ENCODE assay signal across 10 cellular contexts in the genomic region with DNA sequence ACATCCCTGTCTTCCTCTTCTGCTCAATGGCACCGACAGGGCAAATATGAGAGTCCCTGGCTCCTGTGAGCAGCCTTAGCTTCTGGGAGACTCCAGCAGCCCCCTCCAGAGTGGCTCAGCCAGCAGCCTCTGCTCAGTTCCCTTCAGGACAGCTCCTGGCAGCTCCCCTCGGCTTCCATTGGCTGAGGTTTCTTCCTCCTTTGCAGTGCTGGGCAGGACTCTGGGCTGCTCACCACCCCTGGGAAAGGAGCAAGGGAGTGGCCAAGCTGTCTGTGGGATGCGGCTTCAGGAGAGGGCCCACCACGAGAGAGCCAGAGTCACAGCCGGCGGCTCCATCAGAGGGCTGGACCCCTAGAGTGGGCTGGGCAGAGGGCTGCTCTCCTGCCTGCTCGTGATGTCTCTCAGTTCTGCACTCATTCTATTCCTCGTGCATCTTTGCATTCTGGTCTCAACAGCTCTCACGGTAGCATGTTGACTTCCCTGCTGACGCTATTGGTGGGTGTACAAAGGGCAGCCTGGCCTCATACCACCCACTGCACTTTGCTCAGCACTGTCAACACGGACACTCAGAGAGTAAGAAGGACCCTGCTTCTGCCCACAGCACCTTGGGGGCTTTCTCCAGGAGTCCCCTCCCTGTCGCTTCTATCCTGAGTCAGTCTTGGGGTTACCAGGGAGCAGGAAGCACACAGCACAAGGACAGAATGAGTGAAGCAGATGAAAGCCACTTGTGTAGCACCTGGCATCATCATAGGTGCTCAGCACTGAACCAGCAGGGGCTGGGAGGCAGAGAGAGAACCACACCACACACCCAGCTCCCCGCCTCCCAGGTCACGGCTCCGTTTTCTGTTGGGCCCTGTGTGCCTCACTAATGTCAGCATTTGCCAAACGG.
A peak's percentile ranks its signal among the peaks of the same experiment; 100 is the strongest.
DNase-seq lines count a peak whose midpoint lies in the region; ATAC-seq, FAIRE-seq and TF ChIP-seq lines count a peak whose summit lies in the region.
"Had no signal": no experiment of that assay in that cellular context is flagged by ENCODE, and none has a peak within 500 bp of the region (broad histone marks: within the 10 kb centered on the region; RNA-seq: fewer than 3 reads in every experiment).

No MANE protein-coding gene starts in this region.

- H2AK5ac ChIP-seq in H1 (ENCODE audit: low read depth, low read length) = no peak overlapping the region

- no peak overlapping the region for H3K4me3 ChIP-seq in BLaER1
- no peak overlapping the region for H3K4me3 ChIP-seq in HEK293 (ENCODE audit: low read depth, low read length)
- no peak overlapping the region for H3K4me3 ChIP-seq in H1 (ENCODE audit: extremely low read depth in 1 of 4, insufficient read depth in 2 of 4, low read depth in 3 of 4, low read length in 4 of 4)
- H3K4me3 ChIP-seq in HepG2 (replicated peaks in 1 of 3; ENCODE audit: insufficient read depth in 1 of 3, low read depth in 2 of 3, low read length in 3 of 3) = peak overlapping the region in 2 of 3 experiments; percentile 11 to 57; a peak in 3 of 6 replicates
- no peak overlapping the region for H3K4me3 ChIP-seq in pancreas

- H3K56ac ChIP-seq in H1 (replicated peaks; ENCODE audit: insufficient read length, low read depth, low read length) = no peak overlapping the region

- H4K5ac ChIP-seq in H1 (ENCODE audit: insufficient read length, low read depth, low read length) = no peak overlapping the region

- FAIRE-seq in H1 (lab: Jason Lieb, UNC) (no peak), HepG2 (lab: Jason Lieb, UNC) (peak; percentile 18), pancreas (lab: Jason Lieb, UNC) (no peak)

- peaks cover 6% of the 10 kb centered on the region for H3K27me3 Mint-ChIP-seq in activated CD8-positive, alpha-beta T cell treated with anti-CD3 and anti-CD28 coated beads, Interleukin-2, amount 10 ng/mL, durations not matched to agents 7 days and 5 days (ENCODE audit: low read depth)

- no peak overlapping the region for H3K14ac ChIP-seq in H1 (ENCODE audit: insufficient read length)

- H3K27me3 ChIP-seq in BLaER1 (no peaks in the 10 kb centered on the region), H1 (replicated peaks in 1 of 4; ENCODE audit: control insufficient read depth in 3 of 4, extremely low read depth in 1 of 4, insufficient read depth in 3 of 4, low read length in 3 of 4) (no peaks in the 10 kb centered on the region; a peak in 2 of 7 replicates), HepG2 (ENCODE audit: control insufficient read depth in 1 of 2, insufficient read depth in 2 of 2, low read length in 2 of 2) (peaks cover 2 to 27% of the 10 kb centered on the region in 2 experiments; a peak in 3 of 5 replicates), pancreas (no peaks in the 10 kb centered on the region)

- POLR2A ChIA-PET in HEK293 (lab: Yijun Ruan, JAX) (no interaction called here), H1 (lab: Charles Lee; ENCODE audit: partially characterized antibody) (no interaction called here), HepG2 (lab: Yijun Ruan, JAX) (interaction anchor here (0.6 kb wide), 1 partner anchor 82 kb away, joined by 3 read pairs; no protein-coding TSS in a partner anchor)
- POLR2A ChIA-PET in activated CD8-positive, alpha-beta T cell treated with anti-CD3 and anti-CD28 coated beads, Interleukin-2, amount 10 ng/mL, durations not matched to agents 7 days and 5 days (lab: Charles Lee) = no interaction called here

- H2BK5ac ChIP-seq in H1 (ENCODE audit: low read depth, low read length) = 0 out of 2 replicates have a peak overlapping the region, but pooled peaks have one; percentile 31

- H4K8ac ChIP-seq in H1 (ENCODE audit: extremely low read depth, insufficient read depth, low read length) = peak overlapping the region; percentile 90; the same call in 1 of the 2 replicates

- no peak overlapping the region for H3K4me3 Mint-ChIP-seq in activated CD8-positive, alpha-beta T cell treated with anti-CD3 and anti-CD28 coated beads, Interleukin-2, amount 10 ng/mL, durations not matched to agents 7 days and 5 days
- H3K4me3 Mint-ChIP-seq: effector memory CD8-positive, alpha-beta T cell had no signal

- no peak overlapping the region for H3K4ac ChIP-seq in H1 (replicated peaks; ENCODE audit: insufficient read length, low read depth, low read length)

- ATAC-seq in HepG2 = peak; percentile 96
- no peak for ATAC-seq in activated CD8-positive, alpha-beta T cell treated with anti-CD3 and anti-CD28 coated beads, Interleukin-2, amount 10 ng/mL, durations not matched to agents 7 days and 5 days
- no peak for ATAC-seq in pancreas
- ATAC-seq: effector memory CD8-positive, alpha-beta T cell had no signal

- H3K23ac ChIP-seq in H1 (ENCODE audit: insufficient read length) = no peak overlapping the region

- H3K36me3 ChIP-seq in BLaER1 = no peaks in the 10 kb centered on the region
- no peaks in the 10 kb centered on the region for H3K36me3 ChIP-seq in HEK293 (ENCODE audit: control insufficient read depth in 2 of 2, insufficient read depth in 1 of 2, low read length in 2 of 2)
- no peaks in the 10 kb centered on the region for H3K36me3 ChIP-seq in H1 (ENCODE audit: control insufficient read depth in 2 of 4, insufficient read depth in 4 of 4, low read length in 3 of 4)
- no peaks in the 10 kb centered on the region for H3K36me3 ChIP-seq in HepG2 (replicated peaks in 1 of 2; ENCODE audit: control insufficient read depth in 1 of 2, insufficient read depth in 2 of 2, low read length in 2 of 2)
- no peaks in the 10 kb centered on the region for H3K36me3 ChIP-seq in pancreas

- no peaks in the 10 kb centered on the region for H3K23me2 ChIP-seq in H1 (ENCODE audit: low read depth, low read length)

- H3K9me3 Mint-ChIP-seq in activated CD8-positive, alpha-beta T cell treated with anti-CD3 and anti-CD28 coated beads, Interleukin-2, amount 10 ng/mL, durations not matched to agents 7 days and 5 days (ENCODE audit: insufficient read depth) = no peaks in the 10 kb centered on the region
- H3K9me3 Mint-ChIP-seq: effector memory CD8-positive, alpha-beta T cell had no signal

- H3K9me3 ChIP-seq in BLaER1 (0 out of 2 replicates have a peak, but pooled peaks cover 2% of the 10 kb centered on the region), HEK293 (ENCODE audit: control insufficient read depth, insufficient read depth, low read depth, low read length) (no peaks in the 10 kb centered on the region), H1 (ENCODE audit: insufficient read depth in 2 of 2, low read depth in 1 of 2, low read length in 1 of 2) (no peaks in the 10 kb centered on the region), HepG2 (ENCODE audit: low read length) (no peaks in the 10 kb centered on the region), pancreas (no peaks in the 10 kb centered on the region)

- no peak overlapping the region for H3K18ac ChIP-seq in H1 (ENCODE audit: extremely low read depth, low read length)

- H3K4me2 ChIP-seq in BLaER1 (peak overlapping the region; percentile 76), H1 (ENCODE audit: insufficient read depth in 1 of 2, low read depth in 2 of 2, low read length in 2 of 2) (no peak overlapping the region), HepG2 (ENCODE audit: low read depth, low read length) (peak overlapping the region; percentile 78)

- H3K4me1 ChIP-seq in BLaER1 (peaks cover 31% of the 10 kb centered on the region), HEK293 (ENCODE audit: control insufficient read depth, insufficient read depth, low read length) (peaks cover 3% of the 10 kb centered on the region; the same call in 1 of the 2 replicates), H1 (replicated peaks in 1 of 4; ENCODE audit: control insufficient read depth in 3 of 4, insufficient read depth in 4 of 4, low read length in 3 of 4) (peaks cover 0 to 8% (median 7%) of the 10 kb centered on the region in 4 experiments; a peak in 5 of 7 replicates), HepG2 (ENCODE audit: insufficient read depth, low read length) (peaks cover 23% of the 10 kb centered on the region), pancreas (peaks cover 9 to 16% (median 13%) of the 10 kb centered on the region in 3 donors)

- H3K79me2 ChIP-seq in H1 (ENCODE audit: control insufficient read depth in 1 of 2, insufficient read depth in 2 of 2, low read length in 2 of 2) = no peaks in the 10 kb centered on the region
- no peaks in the 10 kb centered on the region for H3K79me2 ChIP-seq in HepG2 (ENCODE audit: insufficient read depth, low read length)

- TF ChIP-seq EP300 in H1 (IDR thresholded peaks at IDR 0.05; ENCODE audit: borderline replicate concordance in 1 of 2, low read depth in 2 of 2, low read length in 2 of 2) = no peak
- no peak for TF ChIP-seq EP300 in HepG2 (IDR thresholded peaks at IDR 0.05; ENCODE audit: low read depth in 2 of 2, low read length in 2 of 2)
- TF ChIP-seq EP300 in HepG2 (CRISPR knock-in tag; IDR thresholded peaks at IDR 0.05; ENCODE audit: borderline replicate concordance) = no peak

- H3K9ac ChIP-seq in BLaER1 (0 out of 2 replicates have a peak overlapping the region, but pooled peaks have one; percentile 35), H1 (replicated peaks in 1 of 4; ENCODE audit: extremely low read depth in 1 of 4, low read depth in 3 of 4, low read length in 3 of 4) (no peak overlapping the region), HepG2 (ENCODE audit: insufficient read depth, low read depth, low read length) (no peak overlapping the region)

- DNase-seq in H1 (ENCODE audit: low read depth in 1 of 2, low spot score in 2 of 2) (peak in 1 of 2 experiments; percentile 47), HepG2 (ENCODE audit: low spot score) (peak; percentile 43), SIG-M5 (lab: John Stamatoyannopoulos, UW) (no peak), pancreas (no peak), RPMI8226 (no peak)
- no peak for DNase-seq in activated CD8-positive, alpha-beta T cell treated with anti-CD3 and anti-CD28 coated beads, Interleukin-2, amount 10 ng/mL, durations not matched to agents 7 days and 5 days
- DNase-seq: effector memory CD8-positive, alpha-beta T cell; NCI-H1436 treated with DMSO at 0.1 percent for 48 hours had no signal

- H2BK20ac ChIP-seq in H1 (ENCODE audit: low read length) = no peak overlapping the region

- H3K27ac Mint-ChIP-seq in activated CD8-positive, alpha-beta T cell treated with anti-CD3 and anti-CD28 coated beads, Interleukin-2, amount 10 ng/mL, durations not matched to agents 7 days and 5 days = no peak overlapping the region
- H3K27ac Mint-ChIP-seq: effector memory CD8-positive, alpha-beta T cell had no signal

- TF ChIP-seq RAD21 in H1 (IDR thresholded peaks at IDR 0.05 in 1 of 2, conservative IDR thresholded peaks at IDR 0.05 in 1 of 2; ENCODE audit: low read depth in 2 of 2, low read length in 2 of 2) (no peak), HepG2 (CRISPR knock-in tag; IDR thresholded peaks at IDR 0.05) (no peak)

- peak overlapping the region; percentile 46; the same call in 1 of the 2 replicates for H2BK12ac ChIP-seq in H1 (ENCODE audit: low read depth, low read length)

- intact Hi-C loops in HepG2 (cut with micrococcal nuclease; ENCODE audit: unreplicated experiment) = no loop called here
- intact Hi-C loops in pancreas (cut with DNase I) = no loop called here

- H3K27ac ChIP-seq in BLaER1 (peak overlapping the region; percentile 56), HEK293 (ENCODE audit: extremely low read depth, low read depth, low read length) (no peak overlapping the region), H1 (ENCODE audit: low read depth, low read length) (no peak overlapping the region), HepG2 (ENCODE audit: extremely low read length, insufficient read depth, low read length) (peak overlapping the region; percentile 9), pancreas (no peak overlapping the region)

- 83% methylated on average over 16 of the region's 16 CpGs; no CpG with 5 or more reads in 1 of the 2 experiments for WGBS in H1 (ENCODE audit: extremely low coverage in 1 of 2, insufficient coverage in 1 of 2, insufficient read length in 1 of 2, insufficient replicate concordance in 2 of 2, low coverage in 1 of 2, low lambda C conversion rate in 2 of 2, missing lambda C conversion rate in 1 of 2), 2 experiments
- WGBS in HepG2 (ENCODE audit: low lambda C conversion rate) = 0% methylated on average over 8 of the region's 16 CpGs
- WGBS in pancreas, 2 donors = 78 to 90% methylated on average over 16 of the region's 16 CpGs

- in situ Hi-C loops in HepG2 (cut with HindIII; ENCODE audit: extremely low pct_ligation_motif_present, low pct_unique_long_range_greater_than_20kb) = no loop called here

- no peaks in the 10 kb centered on the region for H3K79me1 ChIP-seq in H1 (ENCODE audit: low read depth, low read length)

- no peak overlapping the region for H2BK120ac ChIP-seq in H1 (replicated peaks; ENCODE audit: low read depth, low read length)

- no peak for TF ChIP-seq CTCF in HEK293 (tag by site-specific recombination; IDR thresholded peaks at IDR 0.05)
- no peak for TF ChIP-seq CTCF in H1 (IDR thresholded peaks at IDR 0.05; ENCODE audit: control extremely low read depth in 1 of 3, insufficient read depth in 1 of 3, low read depth in 1 of 3, low read length in 3 of 3)
- TF ChIP-seq CTCF in HepG2 (CRISPR knock-in tag; IDR thresholded peaks at IDR 0.05) = no peak
- TF ChIP-seq CTCF in pancreas (IDR thresholded peaks at IDR 0.05) = no peak

- no peaks in the 10 kb centered on the region for H3K4me1 Mint-ChIP-seq in activated CD8-positive, alpha-beta T cell treated with anti-CD3 and anti-CD28 coated beads, Interleukin-2, amount 10 ng/mL, durations not matched to agents 7 days and 5 days (ENCODE audit: low read depth)

- H2AFZ ChIP-seq in H1 (ENCODE audit: low read length) = no peak overlapping the region
- H2AFZ ChIP-seq in HepG2 (ENCODE audit: low read length) = peak overlapping the region; percentile 78

- no peaks in the 10 kb centered on the region for H3K36me3 Mint-ChIP-seq in activated CD8-positive, alpha-beta T cell treated with anti-CD3 and anti-CD28 coated beads, Interleukin-2, amount 10 ng/mL, durations not matched to agents 7 days and 5 days (ENCODE audit: low read depth)

- no TSS peak for BruUV-seq in HepG2 (replicated peaks; lab: Mats Ljungman, UMichigan)

- CTCF ChIA-PET in HEK293 (lab: Yijun Ruan, JAX) = interaction anchor here (0.6 kb wide), 2 partner anchors 22 to 244 kb away, joined by 3 read pairs; no protein-coding TSS in a partner anchor
- CTCF ChIA-PET in H1 (lab: Charles Lee; ENCODE audit: partially characterized antibody) = interaction anchor here (1.1 to 1.7 kb wide), 3 partner anchors 12 to 398 kb away, joined by 3 to 4 read pairs (median 4); no protein-coding TSS in a partner anchor
- CTCF ChIA-PET in HepG2 (lab: Yijun Ruan, JAX; ENCODE audit: low intra/inter-chr PET ratio, low total read pairs) = no interaction called here
- CTCF ChIA-PET in activated CD8-positive, alpha-beta T cell treated with anti-CD3 and anti-CD28 coated beads, Interleukin-2, amount 10 ng/mL, durations not matched to agents 7 days and 5 days (lab: Charles Lee) = no interaction called here

- H2BK15ac ChIP-seq in H1 (ENCODE audit: low read length) = 0 out of 2 replicates have a peak overlapping the region, but pooled peaks have one; percentile 23

- no peaks in the 10 kb centered on the region for H4K20me1 ChIP-seq in BLaER1
- H4K20me1 ChIP-seq in H1 (replicated peaks in 1 of 2; ENCODE audit: control insufficient read depth in 1 of 2, insufficient read depth in 2 of 2, low read length in 2 of 2) = no peaks in the 10 kb centered on the region
- no peaks in the 10 kb centered on the region for H4K20me1 ChIP-seq in HepG2 (ENCODE audit: insufficient read depth, low read length)

- TF ChIP-seq POLR2A in H1 (IDR thresholded peaks at IDR 0.05; ENCODE audit: control extremely low read depth in 1 of 2, low read depth in 2 of 2, low read length in 2 of 2) (no peak), HepG2 (IDR thresholded peaks at IDR 0.05; ENCODE audit: insufficient read depth in 1 of 2, low read depth in 2 of 2, low read length in 2 of 2) (no peak)

- no peak overlapping the region for H4K91ac ChIP-seq in H1 (replicated peaks; ENCODE audit: insufficient read length, low read length)

Comparison
In these comparisons a context has a peak if more than half of its experiments do, and no peak if none do; other contexts are left out.
1. H3K27ac ChIP-seq: peak in BLaER1 (single experiment) and HepG2 (single experiment); none in HEK293 (single experiment), H1 (single experiment) and pancreas (0 of 4).
2. H3K4me2 ChIP-seq: peak in BLaER1 (single experiment) and HepG2 (single experiment); none in H1 (0 of 2).
3. H3K4me3 ChIP-seq: peak in HepG2 (2 of 3); none in BLaER1 (single experiment), HEK293 (single experiment), H1 (0 of 4) and pancreas (0 of 4).
4. CTCF ChIA-PET loops: an anchor here in HEK293 (0.6 kb wide) and H1 (1.1 to 1.7 kb wide); none called in HepG2 and activated CD8-positive, alpha-beta T cell treated with anti-CD3 and anti-CD28 coated beads, Interleukin-2, amount 10 ng/mL, durations not matched to agents 7 days and 5 days.